In the genomic region with DNA sequence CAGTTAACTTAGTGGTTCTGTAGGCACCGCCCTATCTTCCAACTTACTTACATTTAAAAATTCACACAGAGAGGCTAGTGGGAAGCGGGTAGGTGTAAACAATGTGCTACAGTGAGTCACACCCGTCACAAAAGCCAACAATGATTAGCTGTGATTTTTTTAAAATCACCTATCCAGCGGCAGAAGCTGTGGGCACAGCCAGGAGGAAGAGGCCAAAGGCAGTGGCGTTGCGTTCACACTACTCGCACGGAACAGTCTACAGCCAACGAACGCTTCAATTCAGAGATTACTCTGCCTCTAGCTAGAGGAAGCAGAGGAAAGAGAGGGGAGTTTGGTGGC, we compare ENCODE assay signal across 7 cellular contexts. TPM values are rescaled to one million over a fixed set of nuclear protein-coding genes. Genes with fewer than 3 reads are reported as not detected.
DNase-seq lines count a peak whose midpoint lies in the region; ATAC-seq and TF ChIP-seq lines count a peak whose summit lies in the region.

No MANE protein-coding gene starts in this region.

- peak overlapping the region; percentile 81 for H3K4me3 ChIP-seq in GM23338
- peak overlapping the region; percentile 61 for H3K4me3 ChIP-seq in Loucy (ENCODE audit: low read length, poor library complexity, severe bottlenecking)
- H3K4me3 ChIP-seq in breast epithelium = peak overlapping the region; percentile 69 to 79 (median 72)
- peak overlapping the region; percentile 67 for H3K4me3 ChIP-seq in lower lobe of right lung
- peak overlapping the region in 3 of 4 donors; percentile 45 to 60 (median 57) for H3K4me3 ChIP-seq in upper lobe of left lung

- TF ChIP-seq POLR2A in breast epithelium (IDR thresholded peaks at IDR 0.05) = no peak
- TF ChIP-seq POLR2A in upper lobe of left lung (IDR thresholded peaks at IDR 0.05) = no peak

- H3K9me3 Mint-ChIP-seq in GM23338 = no peaks in the 10 kb centered on the region; the same call in 2 of the 3 replicates

- TF ChIP-seq CTCF in GM23338 (conservative IDR thresholded peaks at IDR 0.05; ENCODE audit: low read depth in 2 of 2) (no peak), Loucy (conservative IDR thresholded peaks at IDR 0.05; ENCODE audit: low read length) (no peak), breast epithelium (IDR thresholded peaks at IDR 0.05) (no peak), lower lobe of right lung (IDR thresholded peaks at IDR 0.05) (no peak), upper lobe of left lung (IDR thresholded peaks at IDR 0.05) (no peak)

- H3K9me3 ChIP-seq in Loucy (ENCODE audit: insufficient read depth, low read depth, low read length) (no peaks in the 10 kb centered on the region), breast epithelium (no peaks in the 10 kb centered on the region), lower lobe of right lung (no peaks in the 10 kb centered on the region), upper lobe of left lung (no peaks in the 10 kb centered on the region)

- H3K4me2 ChIP-seq in GM23338 (peak overlapping the region; percentile 98), Loucy (ENCODE audit: low read depth, low read length, poor library complexity, severe bottlenecking) (peak overlapping the region; percentile 73)

- H3K79me2 ChIP-seq in GM23338 (replicated peaks; ENCODE audit: insufficient read depth) (no peaks in the 10 kb centered on the region), Loucy (ENCODE audit: insufficient read depth, low read length) (no peaks in the 10 kb centered on the region)

- TF ChIP-seq EP300 in upper lobe of left lung (IDR thresholded peaks at IDR 0.05) = no peak

- ATAC-seq in GM18499 (IDR thresholded peaks at IDR 0.05; ENCODE audit: insufficient read depth, unreplicated experiment) (peak; percentile 54), GM23338 (peak; percentile 41), lower lobe of right lung (peak; percentile 59 to 66), upper lobe of left lung (ENCODE audit: low FRiP score in 2 of 2) (peak in 1 of 2 donors; percentile 60)

- H3K27ac ChIP-seq in GM23338 (ENCODE audit: low read depth) (peak overlapping the region; percentile 68; the same call in 1 of the 2 replicates), breast epithelium (peak overlapping the region; percentile 73 to 84), lower lobe of right lung (peak overlapping the region; percentile 84), upper lobe of left lung (peak overlapping the region; percentile 48 to 78 (median 55))

- no peaks in the 10 kb centered on the region; the same call in 2 of the 3 replicates for H3K36me3 Mint-ChIP-seq in GM23338 (ENCODE audit: low read depth)

- intact Hi-C loops in breast epithelium (cut with DNase I; ENCODE audit: low total_unique reads) = no loop called here
- intact Hi-C loops in lower lobe of right lung (cut with DNase I) = no loop called here

- H3K4me3 Mint-ChIP-seq in GM23338 = peak overlapping the region; percentile 94

- H3F3A ChIP-seq in GM23338 (replicated peaks; ENCODE audit: low read depth) = no peaks in the 10 kb centered on the region
- no peaks in the 10 kb centered on the region for H3F3A ChIP-seq in Loucy (ENCODE audit: low read depth)

- DNase-seq in GM23338 (ENCODE audit: low spot score) (no peak), breast epithelium (ENCODE audit: low spot score in 2 of 2) (no peak), lower lobe of right lung (no peak), upper lobe of left lung (no peak), SK-N-DZ (ENCODE audit: low spot score) (no peak)

- H3K9ac ChIP-seq in Loucy (ENCODE audit: low read depth, low read length, poor library complexity, severe bottlenecking) = peak overlapping the region; percentile 43

- H3K27me3 Mint-ChIP-seq in GM23338 (ENCODE audit: insufficient read depth, low read depth, poor library complexity) = peaks cover 13% of the 10 kb centered on the region

- H2AFZ ChIP-seq in GM23338 (peak overlapping the region; percentile 20), Loucy (ENCODE audit: low read length) (peak overlapping the region; percentile 67)

- peak overlapping the region; percentile 93 for H3K27ac Mint-ChIP-seq in GM23338

- H4K20me1 ChIP-seq in GM23338 (replicated peaks; ENCODE audit: insufficient read depth) (no peaks in the 10 kb centered on the region), Loucy (ENCODE audit: insufficient read depth, low read length, poor library complexity, severe bottlenecking) (no peaks in the 10 kb centered on the region)

- H3K9me2 ChIP-seq in GM23338 (ENCODE audit: insufficient read depth) (no peaks in the 10 kb centered on the region), Loucy (replicated peaks; ENCODE audit: low read depth, low read length) (no peaks in the 10 kb centered on the region)

- H3K4me1 ChIP-seq in GM23338 (ENCODE audit: insufficient read depth) (peaks cover 18% of the 10 kb centered on the region), Loucy (ENCODE audit: insufficient read depth, low read length, poor library complexity, severe bottlenecking) (no peaks in the 10 kb centered on the region), breast epithelium (no peaks in the 10 kb centered on the region), lower lobe of right lung (peaks cover 22% of the 10 kb centered on the region), upper lobe of left lung (peaks cover 0 to 37% (median 19%) of the 10 kb centered on the region in 4 donors)

- WGBS in upper lobe of left lung, 2 donors = 0 to 3% methylated on average over 10 of the region's 10 CpGs

- H3K4me1 Mint-ChIP-seq in GM23338 = peaks cover 20% of the 10 kb centered on the region

- peaks cover 29% of the 10 kb centered on the region for H3K27me3 ChIP-seq in GM23338 (ENCODE audit: insufficient read depth)
- no peaks in the 10 kb centered on the region for H3K27me3 ChIP-seq in Loucy (ENCODE audit: insufficient read depth, low read length, poor library complexity, severe bottlenecking)
- H3K27me3 ChIP-seq in breast epithelium = no peaks in the 10 kb centered on the region
- H3K27me3 ChIP-seq in lower lobe of right lung (ENCODE audit: low read depth) = peaks cover 12% of the 10 kb centered on the region
- H3K27me3 ChIP-seq in upper lobe of left lung = peaks cover 0 to 10% (median 3%) of the 10 kb centered on the region in 4 donors

- H3K36me3 ChIP-seq in GM23338 (ENCODE audit: insufficient read depth) = no peaks in the 10 kb centered on the region
- no peaks in the 10 kb centered on the region for H3K36me3 ChIP-seq in Loucy (ENCODE audit: insufficient read depth, low read length)
- no peaks in the 10 kb centered on the region for H3K36me3 ChIP-seq in breast epithelium
- no peaks in the 10 kb centered on the region for H3K36me3 ChIP-seq in lower lobe of right lung
- no peaks in the 10 kb centered on the region for H3K36me3 ChIP-seq in upper lobe of left lung

TF ChIP-seq in GM23338, 12 proteins besides CTCF, POLR2A, EP300 and RAD21 (continues in another document):
- TF ChIP-seq ZNF114 (CRISPR knock-in tag; IDR thresholded peaks at IDR 0.05) (no peak), NANOG (IDR thresholded peaks at IDR 0.05; ENCODE audit: borderline replicate concordance) (no peak), JUNB (IDR thresholded peaks at IDR 0.05; ENCODE audit: unreplicated experiment) (no peak), POLR2AphosphoS5 (IDR thresholded peaks at IDR 0.05; ENCODE audit: low read depth) (no peak), EZH2phosphoT487 (IDR thresholded peaks at IDR 0.05; ENCODE audit: unreplicated experiment) (no peak), STAT1 (IDR thresholded peaks at IDR 0.05; ENCODE audit: unreplicated experiment) (no peak), ZNF331 (CRISPR knock-in tag; IDR thresholded peaks at IDR 0.05; ENCODE audit: low read depth) (no peak)
- TF ChIP-seq, protein P1, sequence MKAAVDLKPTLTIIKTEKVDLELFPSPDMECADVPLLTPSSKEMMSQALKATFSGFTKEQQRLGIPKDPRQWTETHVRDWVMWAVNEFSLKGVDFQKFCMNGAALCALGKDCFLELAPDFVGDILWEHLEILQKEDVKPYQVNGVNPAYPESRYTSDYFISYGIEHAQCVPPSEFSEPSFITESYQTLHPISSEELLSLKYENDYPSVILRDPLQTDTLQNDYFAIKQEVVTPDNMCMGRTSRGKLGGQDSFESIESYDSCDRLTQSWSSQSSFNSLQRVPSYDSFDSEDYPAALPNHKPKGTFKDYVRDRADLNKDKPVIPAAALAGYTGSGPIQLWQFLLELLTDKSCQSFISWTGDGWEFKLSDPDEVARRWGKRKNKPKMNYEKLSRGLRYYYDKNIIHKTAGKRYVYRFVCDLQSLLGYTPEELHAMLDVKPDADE (IDR thresholded peaks at IDR 0.05) = no peak

RNA-seq across cellular contexts. Expression of a gene that starts 2.5 kb away (rescaled TPM):
- 9.6 and 18.6 TPM in 2 replicates for total RNA-seq in GM23338 (2014; rRNA removed; shearing (Covaris generic))
- polyA plus RNA-seq in GM23338 (2016; fragmentation: Nextera tagmentation; extraction: Ambion mirVana) = 4.4 and 6.5 TPM in 2 replicates
- total RNA-seq in breast epithelium = 10 to 100 TPM in 1 of 3 donors, 1 to 10 TPM in 2; 4.4 to 12.3 (median 6.9) TPM
- 3.9 TPM for total RNA-seq in lower lobe of right lung
- total RNA-seq in upper lobe of left lung = 1 to 10 TPM in 4 of 6 donors, under 1 TPM in 2; under 0.01 to 3.5 (median 1.9) TPM
- 4.5 and 7.4 TPM in 2 replicates for polyA plus RNA-seq in SK-N-DZ (2014; cell fraction: cytosol; rRNA removed)
- 2.4 TPM in 2 replicates for polyA plus RNA-seq in SK-N-DZ (2014; cell fraction: nucleus; rRNA removed)
